In the genomic region with DNA sequence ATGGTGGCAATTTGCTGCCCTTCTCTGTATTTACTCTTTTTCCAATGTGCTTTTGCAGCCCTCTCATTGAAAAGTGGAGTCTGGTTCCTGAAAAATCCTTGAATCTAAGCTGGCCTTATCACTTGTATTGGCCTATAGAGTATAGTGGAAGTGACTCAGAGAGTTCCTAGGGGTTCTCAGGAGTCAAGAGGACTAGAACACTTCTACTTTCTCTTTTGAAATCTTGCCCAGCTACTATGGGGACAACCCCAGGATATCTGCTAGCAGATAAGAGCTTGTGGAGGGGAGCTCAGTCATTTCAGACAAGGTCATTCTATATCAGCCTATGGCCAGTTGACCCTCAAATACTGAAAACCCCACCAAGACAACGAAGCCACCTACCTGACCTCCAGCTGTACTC, we compare ENCODE assay signal across 32 cellular contexts. TPM values are rescaled to one million over a fixed set of nuclear protein-coding genes. Genes with fewer than 3 reads are reported as not detected.
DNase-seq lines count a peak whose midpoint lies in the region; ATAC-seq, FAIRE-seq and TF ChIP-seq lines count a peak whose summit lies in the region.
"Had no signal": no experiment of that assay in that cellular context is flagged by ENCODE, and none has a peak within 500 bp of the region (broad histone marks: within the 10 kb centered on the region; RNA-seq: fewer than 3 reads in every experiment).

No MANE protein-coding gene starts in this region.

- H3K27ac ChIP-seq in GM12878 (ENCODE audit: control insufficient read depth, insufficient read depth) = no peak overlapping the region
- no peak overlapping the region for H3K27ac ChIP-seq in upper lobe of right lung
- H3K27ac ChIP-seq: BLaER1 treated with 17β-estradiol and CSF1 and Interleukin-3, amounts not matched to agents 10 nM and 100 nM; breast epithelium; dorsolateral prefrontal cortex; gastrocnemius medialis; Peyer's patch; transverse colon had no signal

- no peaks in the 10 kb centered on the region for H4K20me1 ChIP-seq in GM12878 (ENCODE audit: control insufficient read depth, insufficient read depth)
- H4K20me1 ChIP-seq: BLaER1 treated with 17β-estradiol and CSF1 and Interleukin-3, amounts not matched to agents 10 nM and 100 nM had no signal

- POLR2A ChIA-PET in GM12878 (lab: Charles Lee) = interaction anchor here (0.5 kb wide), 1 partner anchor 409 kb away, joined by 3 read pairs; no protein-coding TSS in a partner anchor

- H2AFZ ChIP-seq in GM12878 (ENCODE audit: control insufficient read depth, low read depth, low read length) = no peak overlapping the region

- no peak overlapping the region for H3K4me2 ChIP-seq in GM12878 (ENCODE audit: control insufficient read depth, insufficient read depth)
- H3K4me2 ChIP-seq: BLaER1 treated with 17β-estradiol and CSF1 and Interleukin-3, amounts not matched to agents 10 nM and 100 nM had no signal

- no peaks in the 10 kb centered on the region for H3K79me2 ChIP-seq in GM12878 (ENCODE audit: control insufficient read depth, insufficient read depth, low read length)

- H3K4me1 ChIP-seq in GM12878 (ENCODE audit: control insufficient read depth, insufficient read depth, low read length) = no peaks in the 10 kb centered on the region; the same call in 1 of the 2 replicates
- no peaks in the 10 kb centered on the region for H3K4me1 ChIP-seq in upper lobe of right lung
- H3K4me1 ChIP-seq: BLaER1 treated with 17β-estradiol and CSF1 and Interleukin-3, amounts not matched to agents 10 nM and 100 nM; breast epithelium; gastrocnemius medialis; Peyer's patch; transverse colon had no signal

- intact Hi-C loops in GM12878 (cut with micrococcal nuclease; ENCODE audit: unreplicated experiment) (loop anchor here (5.0 to 10.0 kb wide), 2 partner anchors 90 to 352 kb away; no protein-coding TSS in a partner anchor), upper lobe of right lung (cut with DNase I) (no loop called here)

- no peak overlapping the region for H3K4me3 ChIP-seq in GM12878
- H3K4me3 ChIP-seq in upper lobe of right lung = no peak overlapping the region
- H3K4me3 ChIP-seq: BLaER1 treated with 17β-estradiol and CSF1 and Interleukin-3, amounts not matched to agents 10 nM and 100 nM; breast epithelium; dorsolateral prefrontal cortex; gastrocnemius medialis; Peyer's patch; transverse colon had no signal

- TF ChIP-seq CTCF in GM12878 (IDR thresholded peaks at IDR 0.05 in 2 of 3, conservative IDR thresholded peaks at IDR 0.05 in 1 of 3; ENCODE audit: control insufficient read depth in 2 of 3, extremely low read depth in 1 of 3, insufficient read depth in 1 of 3, low read depth in 3 of 3, low read length in 3 of 3) (no peak), upper lobe of right lung (IDR thresholded peaks at IDR 0.05) (no peak)

- in situ Hi-C loops in GM12878 (cut with MboI) = no loop called here

- no peak overlapping the region for H3K9ac ChIP-seq in GM12878 (ENCODE audit: control insufficient read depth, insufficient read depth, low read length)
- H3K9ac ChIP-seq: BLaER1 treated with 17β-estradiol and CSF1 and Interleukin-3, amounts not matched to agents 10 nM and 100 nM had no signal

- TF ChIP-seq POLR2A in GM12878 (IDR thresholded peaks at IDR 0.05; ENCODE audit: low read depth, low read length) = no peak

- BruUV-seq in GM12878 (replicated peaks; lab: Mats Ljungman, UMichigan) = no TSS peak

- CTCF ChIA-PET in GM12878 (lab: Yijun Ruan, JAX) = interaction anchor here (1.0 to 1.4 kb wide), 3 partner anchors 38 to 355 kb away, joined by 3 to 4 read pairs (median 3); no protein-coding TSS in a partner anchor

- RAD21 ChIA-PET in GM12878 (lab: Charles Lee; ENCODE audit: unreplicated experiment) = interaction anchor here (0.7 to 1.5 kb wide), 2 partner anchors 13 to 77 kb away, joined by 3 to 4 read pairs; no protein-coding TSS in a partner anchor

- H3K27me3 ChIP-seq in GM12878 (replicated peaks in 1 of 2; ENCODE audit: control insufficient read depth in 2 of 2, insufficient read depth in 2 of 2, low read length in 1 of 2) (no peaks in the 10 kb centered on the region), upper lobe of right lung (peaks cover 3% of the 10 kb centered on the region)
- H3K27me3 ChIP-seq: BLaER1 treated with 17β-estradiol and CSF1 and Interleukin-3, amounts not matched to agents 10 nM and 100 nM; breast epithelium; gastrocnemius medialis; Peyer's patch; transverse colon had no signal

- peak; percentile 51 for ATAC-seq in GM21390 (IDR thresholded peaks at IDR 0.05; ENCODE audit: unreplicated experiment)
- peak; percentile 73 for ATAC-seq in HG03342 (IDR thresholded peaks at IDR 0.05; ENCODE audit: unreplicated experiment)
- ATAC-seq in GM12878 = peak; percentile 92
- peak; percentile 46 for ATAC-seq in upper lobe of right lung
- ATAC-seq: activated T-cell treated with anti-CD3 and anti-CD28 coated beads, Interleukin-2, amount 50 U/mL, for 4 hours; gastrocnemius medialis; WTC11 had no signal

- H3K36me3 ChIP-seq in GM12878 (ENCODE audit: control insufficient read depth in 2 of 2, insufficient read depth in 2 of 2, low read length in 1 of 2) (no peaks in the 10 kb centered on the region), upper lobe of right lung (no peaks in the 10 kb centered on the region)
- H3K36me3 ChIP-seq: BLaER1 treated with 17β-estradiol and CSF1 and Interleukin-3, amounts not matched to agents 10 nM and 100 nM; breast epithelium; gastrocnemius medialis; Peyer's patch; transverse colon had no signal

- FAIRE-seq in GM12878 (lab: Jason Lieb, UNC) = peak; percentile 23
- FAIRE-seq: endometrium had no signal

- no peak for DNase-seq in GM12878 (ENCODE audit: low read depth, low spot score)
- DNase-seq in upper lobe of right lung = no peak
- DNase-seq in activated CD8-positive, alpha-beta memory T cell treated with anti-CD3 and anti-CD28 coated beads, Interleukin-2, amount 50 U/mL, for 4 hours = no peak
- no peak for DNase-seq in NCI-H2029 (lab: John Stamatoyannopoulos, UW)
- DNase-seq in AG08395 (ENCODE audit: low spot score) = no peak
- DNase-seq: activated CD4-positive, alpha-beta T cell treated with anti-CD3 and anti-CD28 coated beads, Interleukin-2, amount 10 ng/mL, durations not matched to agents 7 days and 5 days; activated gamma-delta T cell; activated naive CD8-positive, alpha-beta T cell treated with anti-CD3 and anti-CD28 coated beads for 36 hours; activated T-cell treated with anti-CD3 and anti-CD28 coated beads, Interleukin-2, amount 50 U/mL, for 4 hours; anterior cingulate cortex; DMS153; dorsolateral prefrontal cortex; gastrocnemius medialis; HCEC 1CT; mammary epithelial cell; MM.1S; NCI-H1417; NCI-H748 treated with DMSO at 0.1 percent for 48 hours; Peyer's patch; SHP77 treated with DMSO at 0.1 percent for 48 hours; stimulated activated CD4-positive, alpha-beta T cell treated with anti-CD3 and anti-CD28 coated beads, Interleukin-15, amount 100 ng/mL, for 24 hours; stimulated activated CD4-positive, alpha-beta T cell treated with anti-CD3 and anti-CD28 coated beads, Interleukin-4, amount 100 ng/mL, for 4 hours; T-helper 9 cell; transverse colon had no signal

- 13% methylated on average over 1 of the region's 1 CpG for WGBS in GM12878 (ENCODE audit: insufficient coverage, insufficient replicate concordance, low lambda C conversion rate, missing lambda C conversion rate)

- H3K9me3 ChIP-seq in GM12878 (replicated peaks; ENCODE audit: control insufficient read depth, insufficient read depth, low read length) (no peaks in the 10 kb centered on the region), upper lobe of right lung (no peaks in the 10 kb centered on the region)
- H3K9me3 ChIP-seq: BLaER1 treated with 17β-estradiol and CSF1 and Interleukin-3, amounts not matched to agents 10 nM and 100 nM; breast epithelium; gastrocnemius medialis; Peyer's patch; transverse colon had no signal

- no peak for TF ChIP-seq EP300 in GM12878 (IDR thresholded peaks at IDR 0.05; ENCODE audit: borderline replicate concordance in 1 of 2, control insufficient read depth in 1 of 2, low read depth in 2 of 2, low read length in 2 of 2)

- no peak for TF ChIP-seq RAD21 in GM12878 (IDR thresholded peaks at IDR 0.05; ENCODE audit: insufficient read depth, low read depth, low read length)

- SMC1A ChIA-PET in GM12878 (lab: Charles Lee; ENCODE audit: uncharacterized antibody, unreplicated experiment) = interaction anchor here (0.6 kb wide), 1 partner anchor 84 kb away, joined by 3 read pairs; no protein-coding TSS in a partner anchor

TF ChIP-seq in GM12878, 131 proteins besides CTCF, POLR2A, EP300 and RAD21 (continues in another document):
- TF ChIP-seq RELA (IDR thresholded peaks at IDR 0.05; ENCODE audit: borderline replicate concordance, partially characterized antibody) (no peak), STAT3 (IDR thresholded peaks at IDR 0.05; ENCODE audit: low read depth, low read length) (no peak)

RNA-seq across cellular contexts. Expression of gene WSCD2, which starts 26.7 kb away (rescaled TPM):
- not detected in 2 replicates for total RNA-seq in GM12878 (2013; cell fraction: nucleolus; rRNA removed)
- total RNA-seq in GM12878 (2014; rRNA removed) = not detected in 2 replicates
- not detected in 2 replicates for total RNA-seq in GM12878 (2014; rRNA removed; fragmentation: Illumina TruSeq; extraction: Trizol)
- total RNA-seq in GM12878 (2021) = not detected in 2 replicates
- polyA plus RNA-seq in GM12878 (2011; ENCODE audit: low read depth) = not detected
- not detected in 2 replicates for polyA plus RNA-seq in GM12878 (2011; rRNA removed)
- polyA plus RNA-seq in GM12878 (2011; cell fraction: cytosol; rRNA removed) = not detected in 2 replicates
- polyA plus RNA-seq in GM12878 (2011; cell fraction: nucleus; rRNA removed) = not detected in 2 replicates
- not detected in 2 replicates for polyA plus RNA-seq in GM12878 (2012)
- polyA plus RNA-seq in GM12878 (2014; fragmentation: Illumina TruSeq; extraction: Trizol) = not detected in 2 replicates
- polyA plus RNA-seq in GM12878 (2014; fragmentation: Nextera tagmentation; extraction: Ambion mirVana) = not detected
- 0.41 TPM in 1 of 2 replicates, not detected in the other for polyA plus RNA-seq in GM12878 (2014; rRNA removed)
- polyA plus RNA-seq in GM12878 (2016; fragmentation: Nextera tagmentation; extraction: Ambion mirVana) = not detected
- not detected in 2 replicates for polyA minus RNA-seq in GM12878 (2011; rRNA and poly(A)+ RNA removed)
- polyA minus RNA-seq in GM12878 (2011; cell fraction: cytosol; rRNA and poly(A)+ RNA removed) = not detected in 2 replicates
- not detected in 2 replicates for polyA minus RNA-seq in GM12878 (2011; cell fraction: nucleus; rRNA and poly(A)+ RNA removed)
- total RNA-seq in upper lobe of right lung = 1.7 TPM
- total RNA-seq: activated CD4-positive, alpha-beta T cell treated with anti-CD3 and anti-CD28 coated beads, Interleukin-2, amount 10 ng/mL, durations not matched to agents 7 days and 5 days; activated naive CD8-positive, alpha-beta T cell treated with anti-CD3 and anti-CD28 coated beads for 36 hours; activated T-cell treated with anti-CD3 and anti-CD28 coated beads, Interleukin-2, amount 50 U/mL, for 4 hours; renal cortical epithelial cell had no signal
- polyA plus RNA-seq: AG04450, mammary epithelial cell had no signal
